ENCODE assay signal across 14 cellular contexts in the genomic region with DNA sequence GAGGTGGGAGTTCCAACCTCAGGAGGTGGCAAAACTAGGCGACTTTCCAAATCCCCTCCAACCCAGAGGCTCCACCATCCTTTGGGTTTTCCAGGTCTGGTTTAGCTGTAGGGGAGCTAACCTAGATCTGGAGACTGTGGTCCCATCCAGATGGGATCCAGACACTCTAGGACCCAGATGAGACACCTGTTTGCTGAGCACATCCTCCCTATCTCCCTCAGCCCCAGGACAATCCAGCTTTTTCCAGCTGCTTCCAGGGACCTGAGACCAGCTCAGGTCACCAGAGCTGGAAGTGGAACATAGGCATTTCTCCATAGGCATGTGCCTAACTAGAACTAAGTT. TPM values are rescaled to one million over a fixed set of nuclear protein-coding genes. Genes with fewer than 3 reads are reported as not detected.
DNase-seq lines count a peak whose midpoint lies in the region; ATAC-seq, FAIRE-seq and TF ChIP-seq lines count a peak whose summit lies in the region.
"Had no signal": no experiment of that assay in that cellular context is flagged by ENCODE, and none has a peak within 500 bp of the region (broad histone marks: within the 10 kb centered on the region; RNA-seq: fewer than 3 reads in every experiment).

No MANE protein-coding gene starts in this region.

- H3K4me3 Mint-ChIP-seq in WTC11, result no peak overlapping the region
- H3K4me3 Mint-ChIP-seq: mesothelial cell of epicardium, neural crest cell had no signal

- no peaks in the 10 kb centered on the region for H3K9me3 Mint-ChIP-seq in WTC11
- H3K9me3 Mint-ChIP-seq: activated naive CD4-positive, alpha-beta T cell treated with anti-CD3 and anti-CD28 coated beads, Interleukin-2, amount 50 U/mL, for 72 hours; mesothelial cell of epicardium; neural crest cell had no signal

- no peaks in the 10 kb centered on the region for H3K27me3 Mint-ChIP-seq in WTC11 (ENCODE audit: low read depth)

- peak overlapping the region; percentile 71 for H3K27ac Mint-ChIP-seq in WTC11
- H3K27ac Mint-ChIP-seq: activated naive CD4-positive, alpha-beta T cell treated with anti-CD3 and anti-CD28 coated beads, Interleukin-2, amount 50 U/mL, for 72 hours; mesothelial cell of epicardium had no signal

- no peak for FAIRE-seq in urothelium cell line (lab: Jason Lieb, UNC)

- peaks cover 16% of the 10 kb centered on the region for H3K4me1 Mint-ChIP-seq in WTC11
- H3K4me1 Mint-ChIP-seq: neural crest cell had no signal

- H3K27me3 ChIP-seq in upper lobe of left lung, result no peaks in the 10 kb centered on the region
- H3K27me3 ChIP-seq: BLaER1, breast epithelium had no signal

- DNase-seq in WTC11 (ENCODE audit: low spot score) (no peak), upper lobe of left lung (no peak), GM20000 (ENCODE audit: low spot score) (no peak), NCI-H1694 (lab: John Stamatoyannopoulos, UW) (no peak), urothelium cell line (ENCODE audit: low spot score) (no peak)
- DNase-seq: activated CD4-positive, CD25-positive, alpha-beta regulatory T cell treated with anti-CD3 and anti-CD28 coated beads, Interleukin-2, amount 50 U/mL, for 72 hours; activated CD8-positive, alpha-beta memory T cell treated with anti-CD3 and anti-CD28 coated beads, Interleukin-2, amount 50 U/mL, for 48 hours had no signal

- TF ChIP-seq CTCF in WTC11 (IDR thresholded peaks at IDR 0.05) (no peak), upper lobe of left lung (IDR thresholded peaks at IDR 0.05) (no peak), GM20000 (IDR thresholded peaks at IDR 0.05; ENCODE audit: extremely low read depth, missing control alignments) (no peak)

- 100% methylated on average over 1 of the region's 1 CpG for WGBS in upper lobe of left lung, 2 donors

- CTCF ChIA-PET in WTC11 (lab: Charles Lee), result interaction anchor here (0.6 to 3.0 kb wide), 38 partner anchors 9 to 655 kb away, joined by 3 to 167 read pairs (median 4); partner anchors contain the start of genes CRTAP, FBXL2 and SUSD5

- no peaks in the 10 kb centered on the region for H3K9me3 ChIP-seq in upper lobe of left lung
- H3K9me3 ChIP-seq: BLaER1, breast epithelium had no signal

- no peak for TF ChIP-seq EP300 in upper lobe of left lung (IDR thresholded peaks at IDR 0.05)

- peaks cover 25 to 76% (median 42%) of the 10 kb centered on the region in 4 donors for H3K36me3 ChIP-seq in upper lobe of left lung

- peaks cover 38% of the 10 kb centered on the region for H3K36me3 Mint-ChIP-seq in WTC11

- TF ChIP-seq POLR2A in upper lobe of left lung (IDR thresholded peaks at IDR 0.05), result no peak

- POLR2A ChIA-PET in WTC11 (lab: Charles Lee), result interaction anchor here (0.6 to 1.0 kb wide), 2 partner anchors 18 to 58 kb away, joined by 4 to 5 read pairs; partner anchors contain the start of gene CRTAP

- peaks cover 0 to 6% (median 0%) of the 10 kb centered on the region in 4 donors for H3K4me1 ChIP-seq in upper lobe of left lung
- H3K4me1 ChIP-seq: breast epithelium had no signal

- ATAC-seq in GM19035 (IDR thresholded peaks at IDR 0.05; ENCODE audit: unreplicated experiment) (peak; percentile 24), HG02943 (IDR thresholded peaks at IDR 0.05; ENCODE audit: low read depth, unreplicated experiment) (peak; percentile 28), WTC11 (peak; percentile 38), upper lobe of left lung (ENCODE audit: low FRiP score in 2 of 2) (peak; percentile 19 to 30)

- H3K4me3 ChIP-seq in upper lobe of left lung, result no peak overlapping the region
- H3K4me3 ChIP-seq: BLaER1, breast epithelium had no signal

- no peak overlapping the region for H3K27ac ChIP-seq in upper lobe of left lung
- H3K27ac ChIP-seq: BLaER1, breast epithelium had no signal

TF ChIP-seq in WTC11, 78 proteins besides CTCF, POLR2A, EP300 and RAD21:
- TF ChIP-seq, protein P1, sequence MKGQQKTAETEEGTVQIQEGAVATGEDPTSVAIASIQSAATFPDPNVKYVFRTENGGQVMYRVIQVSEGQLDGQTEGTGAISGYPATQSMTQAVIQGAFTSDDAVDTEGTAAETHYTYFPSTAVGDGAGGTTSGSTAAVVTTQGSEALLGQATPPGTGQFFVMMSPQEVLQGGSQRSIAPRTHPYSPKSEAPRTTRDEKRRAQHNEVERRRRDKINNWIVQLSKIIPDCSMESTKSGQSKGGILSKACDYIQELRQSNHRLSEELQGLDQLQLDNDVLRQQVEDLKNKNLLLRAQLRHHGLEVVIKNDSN (CRISPR knock-in tag; IDR thresholded peaks at IDR 0.05), result no peak
- TF ChIP-seq ZNF219 (CRISPR knock-in tag; IDR thresholded peaks at IDR 0.05; ENCODE audit: borderline replicate concordance) (no peak), ETV6 (CRISPR knock-in tag; IDR thresholded peaks at IDR 0.05) (no peak), MYBL2 (CRISPR knock-in tag; IDR thresholded peaks at IDR 0.05) (no peak), ATF3 (CRISPR knock-in tag; conservative IDR thresholded peaks at IDR 0.05) (no peak), FOXP1 (CRISPR knock-in tag; IDR thresholded peaks at IDR 0.05; ENCODE audit: borderline replicate concordance) (no peak), MLX (CRISPR knock-in tag; IDR thresholded peaks at IDR 0.05) (no peak), NR2C2 (CRISPR knock-in tag; IDR thresholded peaks at IDR 0.05) (no peak)
- TF ChIP-seq, protein P2, sequence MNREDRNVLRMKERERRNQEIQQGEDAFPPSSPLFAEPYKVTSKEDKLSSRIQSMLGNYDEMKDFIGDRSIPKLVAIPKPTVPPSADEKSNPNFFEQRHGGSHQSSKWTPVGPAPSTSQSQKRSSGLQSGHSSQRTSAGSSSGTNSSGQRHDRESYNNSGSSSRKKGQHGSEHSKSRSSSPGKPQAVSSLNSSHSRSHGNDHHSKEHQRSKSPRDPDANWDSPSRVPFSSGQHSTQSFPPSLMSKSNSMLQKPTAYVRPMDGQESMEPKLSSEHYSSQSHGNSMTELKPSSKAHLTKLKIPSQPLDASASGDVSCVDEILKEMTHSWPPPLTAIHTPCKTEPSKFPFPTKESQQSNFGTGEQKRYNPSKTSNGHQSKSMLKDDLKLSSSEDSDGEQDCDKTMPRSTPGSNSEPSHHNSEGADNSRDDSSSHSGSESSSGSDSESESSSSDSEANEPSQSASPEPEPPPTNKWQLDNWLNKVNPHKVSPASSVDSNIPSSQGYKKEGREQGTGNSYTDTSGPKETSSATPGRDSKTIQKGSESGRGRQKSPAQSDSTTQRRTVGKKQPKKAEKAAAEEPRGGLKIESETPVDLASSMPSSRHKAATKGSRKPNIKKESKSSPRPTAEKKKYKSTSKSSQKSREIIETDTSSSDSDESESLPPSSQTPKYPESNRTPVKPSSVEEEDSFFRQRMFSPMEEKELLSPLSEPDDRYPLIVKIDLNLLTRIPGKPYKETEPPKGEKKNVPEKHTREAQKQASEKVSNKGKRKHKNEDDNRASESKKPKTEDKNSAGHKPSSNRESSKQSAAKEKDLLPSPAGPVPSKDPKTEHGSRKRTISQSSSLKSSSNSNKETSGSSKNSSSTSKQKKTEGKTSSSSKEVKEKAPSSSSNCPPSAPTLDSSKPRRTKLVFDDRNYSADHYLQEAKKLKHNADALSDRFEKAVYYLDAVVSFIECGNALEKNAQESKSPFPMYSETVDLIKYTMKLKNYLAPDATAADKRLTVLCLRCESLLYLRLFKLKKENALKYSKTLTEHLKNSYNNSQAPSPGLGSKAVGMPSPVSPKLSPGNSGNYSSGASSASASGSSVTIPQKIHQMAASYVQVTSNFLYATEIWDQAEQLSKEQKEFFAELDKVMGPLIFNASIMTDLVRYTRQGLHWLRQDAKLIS (CRISPR knock-in tag; IDR thresholded peaks at IDR 0.05; ENCODE audit: borderline replicate concordance), result no peak

RNA-seq across cellular contexts. Expression of gene CRTAP, which starts 18.2 kb away (rescaled TPM):
- total RNA-seq in WTC11 (2021) (156 to 197 TPM (median 196 TPM) in 3 replicates), upper lobe of left lung (100 to 1,000 TPM in 3 of 6 donors, 10 to 100 TPM in 3; 75.4 to 235 (median 119) TPM)

RNA-seq across cellular contexts. Expression of gene GLB1, which starts 35.0 kb away (rescaled TPM):
- total RNA-seq in WTC11 (2021) (48.2 to 60.2 TPM (median 58.2 TPM) in 3 replicates), upper lobe of left lung (10 to 100 TPM; 51.2 to 99.9 (median 77.6) TPM)

RNA-seq across cellular contexts. Expression of gene TMPPE, which starts 35.0 kb away (rescaled TPM):
- total RNA-seq in WTC11 (2021) (6.7 to 7.4 TPM (median 6.8 TPM) in 3 replicates), upper lobe of left lung (10 to 100 TPM in 5 of 6 donors, 1 to 10 TPM in 1; 5.2 to 17.3 (median 13.9) TPM)
